27 cellular contexts compared by ENCODE assay signal in genomic region chr1:11301593-11301992, GRCh38. TPM values are rescaled to one million over a fixed set of nuclear protein-coding genes. Genes with fewer than 3 reads are reported as not detected.
DNase-seq lines count a peak whose midpoint lies in the region; ATAC-seq, FAIRE-seq and TF ChIP-seq lines count a peak whose summit lies in the region.
"Had no signal": no experiment of that assay in that cellular context is flagged by ENCODE, and none has a peak within 500 bp of the region (broad histone marks: within the 10 kb centered on the region; RNA-seq: fewer than 3 reads in every experiment).

No MANE protein-coding gene starts in this region.

- H3K4me3 Mint-ChIP-seq in CD8-positive, alpha-beta T cell = no peak overlapping the region
- H3K4me3 Mint-ChIP-seq: activated CD8-positive, alpha-beta T cell treated with anti-CD3 and anti-CD28 coated beads, Interleukin-2, amount 10 ng/mL, durations not matched to agents 7 days and 5 days; GM23338; immature natural killer cell; mesothelial cell of epicardium; natural killer cell; T-cell had no signal

- no peaks in the 10 kb centered on the region for H3K27me3 Mint-ChIP-seq in CD8-positive, alpha-beta T cell (ENCODE audit: low read depth)
- H3K27me3 Mint-ChIP-seq: T-cell had no signal

- no peak for ATAC-seq in heart right ventricle
- ATAC-seq in CD8-positive, alpha-beta T cell = no peak
- ATAC-seq: activated CD8-positive, alpha-beta T cell treated with anti-CD3 and anti-CD28 coated beads, Interleukin-2, amount 10 ng/mL, durations not matched to agents 7 days and 5 days; GM23338; natural killer cell; T-cell; upper lobe of right lung had no signal

- TF ChIP-seq CTCF in kidney (IDR thresholded peaks at IDR 0.05; ENCODE audit: borderline replicate concordance, extremely low read depth, insufficient read depth) = no peak
- no peak for TF ChIP-seq CTCF in heart right ventricle (IDR thresholded peaks at IDR 0.05)
- TF ChIP-seq CTCF in CD8-positive, alpha-beta T cell (IDR thresholded peaks at IDR 0.05) = no peak

- H3K27ac ChIP-seq in kidney (ENCODE audit: low read depth in 2 of 2, low read length in 2 of 2) (no peak overlapping the region), heart right ventricle (no peak overlapping the region)
- H3K27ac ChIP-seq in CD8-positive, alpha-beta T cell (ENCODE audit: low read depth, low read length) = no peak overlapping the region
- H3K27ac ChIP-seq: left ventricle myocardium inferior, upper lobe of right lung had no signal

- DNase-seq in NCI-H2171 treated with DMSO at 0.1 percent for 48 hours (lab: John Stamatoyannopoulos, UW) (peak; percentile 24), NCI-H2171 (lab: John Stamatoyannopoulos, UW) (no peak), SK-N-DZ (ENCODE audit: low spot score) (peak; percentile 51), hippocampal formation (lab: John Stamatoyannopoulos, UW) (peak; percentile 65 to 78), posterior cingulate gyrus (peak; percentile 41 to 96 (median 73)), kidney (no peak), heart right ventricle (no peak)
- DNase-seq in CD8-positive, alpha-beta T cell = no peak
- DNase-seq: 8988T; activated CD4-positive, CD25-positive, alpha-beta regulatory T cell treated with anti-CD3 and anti-CD28 coated beads, Interleukin-2, amount 50 U/mL, for 72 hours; activated CD8-positive, alpha-beta T cell treated with anti-CD3 and anti-CD28 coated beads, Interleukin-2, amount 10 ng/mL, durations not matched to agents 7 days and 5 days; activated gamma-delta T cell; activated T-cell treated with anti-CD3 and anti-CD28 coated beads for 4 hours; GDM1; immature natural killer cell; left ventricle myocardium inferior; MG63; natural killer cell; SHP77 treated with DMSO at 0.1 percent for 48 hours; stimulated activated CD8-positive, alpha-beta memory T cell treated with anti-CD3 and anti-CD28 coated beads, Interleukin-4, amount 100 ng/mL, for 48 hours; T-cell; upper lobe of right lung had no signal

- 45 to 59% methylated on average over 10 of the region's 10 CpGs for WGBS in heart right ventricle, 2 donors

- H3K9me3 Mint-ChIP-seq in CD8-positive, alpha-beta T cell = no peaks in the 10 kb centered on the region
- H3K9me3 Mint-ChIP-seq: immature natural killer cell, mesothelial cell of epicardium, natural killer cell, T-cell had no signal

- no peaks in the 10 kb centered on the region for H3K36me3 ChIP-seq in kidney (ENCODE audit: control insufficient read depth in 1 of 2, insufficient read depth in 2 of 2, low read length in 2 of 2)
- peaks cover 0 to under 1% (median 0%) of the 10 kb centered on the region in 9 donors for H3K36me3 ChIP-seq in heart right ventricle
- H3K36me3 ChIP-seq in CD8-positive, alpha-beta T cell (ENCODE audit: insufficient read depth, low read length) = no peaks in the 10 kb centered on the region
- H3K36me3 ChIP-seq: left ventricle myocardium inferior, MG63, upper lobe of right lung had no signal

- no peaks in the 10 kb centered on the region for H3K4me1 ChIP-seq in kidney (ENCODE audit: control insufficient read depth in 1 of 2, insufficient read depth in 1 of 2, low read depth in 1 of 2, low read length in 2 of 2)
- peaks cover 0 to 13% (median 0%) of the 10 kb centered on the region in 9 donors for H3K4me1 ChIP-seq in heart right ventricle
- no peaks in the 10 kb centered on the region for H3K4me1 ChIP-seq in CD8-positive, alpha-beta T cell (ENCODE audit: insufficient read depth, low read length)
- H3K4me1 ChIP-seq: left ventricle myocardium inferior had no signal

- peaks cover 4% of the 10 kb centered on the region for H3K36me3 Mint-ChIP-seq in CD8-positive, alpha-beta T cell
- H3K36me3 Mint-ChIP-seq: immature natural killer cell, mesothelial cell of epicardium, natural killer cell, T-cell had no signal

- H3K27me3 ChIP-seq in heart right ventricle = no peaks in the 10 kb centered on the region
- no peaks in the 10 kb centered on the region for H3K27me3 ChIP-seq in CD8-positive, alpha-beta T cell (ENCODE audit: insufficient read depth, low read length)
- H3K27me3 ChIP-seq: MG63, upper lobe of right lung had no signal

- no peaks in the 10 kb centered on the region for H3K9me3 ChIP-seq in kidney (ENCODE audit: control insufficient read depth in 1 of 2, low read length in 2 of 2)
- no peaks in the 10 kb centered on the region for H3K9me3 ChIP-seq in heart right ventricle
- H3K9me3 ChIP-seq in CD8-positive, alpha-beta T cell (ENCODE audit: low read length) = no peaks in the 10 kb centered on the region
- H3K9me3 ChIP-seq: left ventricle myocardium inferior, MG63, upper lobe of right lung had no signal

- CTCF ChIA-PET in CD8-positive, alpha-beta T cell (lab: Charles Lee) = interaction anchor here (1.9 kb wide), 1 partner anchor 19 kb away, joined by 4 read pairs; no protein-coding TSS in a partner anchor

- H3K27ac Mint-ChIP-seq in CD8-positive, alpha-beta T cell = no peak overlapping the region
- H3K27ac Mint-ChIP-seq: activated CD8-positive, alpha-beta T cell treated with anti-CD3 and anti-CD28 coated beads, Interleukin-2, amount 10 ng/mL, durations not matched to agents 7 days and 5 days; GM23338; immature natural killer cell; mesothelial cell of epicardium; natural killer cell; progenitor cell of endocrine pancreas; T-cell had no signal

- intact Hi-C loops in posterior cingulate gyrus (cut with DNase I) (no loop called here), kidney (cut with DNase I) (no loop called here), heart right ventricle (cut with DNase I) (no loop called here)
- intact Hi-C loops in CD8-positive, alpha-beta T cell (cut with DNase I, micrococcal nuclease) = no loop called here

- no peak for FAIRE-seq in kidney (lab: Jason Lieb, UNC)
- FAIRE-seq: GM18507, TTC549 had no signal

- no peak overlapping the region for H3K9ac ChIP-seq in kidney (ENCODE audit: low read length in 2 of 2)

- no peaks in the 10 kb centered on the region for H3K4me1 Mint-ChIP-seq in CD8-positive, alpha-beta T cell (ENCODE audit: low read depth)
- H3K4me1 Mint-ChIP-seq: immature natural killer cell, mesothelial cell of epicardium, natural killer cell had no signal

- H3K4me3 ChIP-seq in kidney (ENCODE audit: low read length in 2 of 2) = no peak overlapping the region
- H3K4me3 ChIP-seq in heart right ventricle = no peak overlapping the region
- no peak overlapping the region for H3K4me3 ChIP-seq in CD8-positive, alpha-beta T cell (ENCODE audit: low read depth, low read length)
- H3K4me3 ChIP-seq: GM23338, left ventricle myocardium inferior, MG63, upper lobe of right lung had no signal

- POLR2A ChIA-PET in CD8-positive, alpha-beta T cell (lab: Charles Lee) = no interaction called here

RNA-seq across cellular contexts. Expression of gene UBIAD1, which starts 28.6 kb away (rescaled TPM):
- polyA plus RNA-seq in SK-N-DZ (2014; cell fraction: cytosol; rRNA removed) = 8.5 and 13.4 TPM in 2 replicates
- polyA plus RNA-seq in SK-N-DZ (2014; cell fraction: nucleus; rRNA removed) = 4.9 and 10.9 TPM in 2 replicates
- total RNA-seq in kidney = 14.0 TPM
- 5.6 TPM for polyA plus RNA-seq in kidney (ENCODE audit: insufficient read depth, low read depth, low replicate concordance)
- total RNA-seq in heart right ventricle = 10 to 100 TPM in 9 of 10 donors, 1 to 10 TPM in 1; 10.0 to 17.4 (median 11.9) TPM
- 10 to 100 TPM in 1 of 2 donors, 1 to 10 TPM in 1; 4.9 to 10.1 TPM for polyA plus RNA-seq in heart right ventricle
- 10 to 100 TPM; 15.9 to 18.2 TPM for total RNA-seq in CD8-positive, alpha-beta T cell

RNA-seq across cellular contexts. Expression of gene MTOR, which starts 39.2 kb away (rescaled TPM):
- 22.6 and 24.8 TPM in 2 replicates for polyA plus RNA-seq in SK-N-DZ (2014; cell fraction: cytosol; rRNA removed)
- polyA plus RNA-seq in SK-N-DZ (2014; cell fraction: nucleus; rRNA removed) = 51.4 and 73.7 TPM in 2 replicates
- total RNA-seq in kidney (36.8 TPM), heart right ventricle (10 to 100 TPM; 28.3 to 42.7 (median 36.5) TPM)
- polyA plus RNA-seq in kidney (ENCODE audit: insufficient read depth, low read depth, low replicate concordance) (16.0 TPM), heart right ventricle (10 to 100 TPM; 18.7 to 23.2 TPM)
- total RNA-seq in CD8-positive, alpha-beta T cell = 10 to 100 TPM; 24.7 to 25.1 TPM

Comparison
In these comparisons a context has a peak if more than half of its experiments do, and no peak if none do; other contexts are left out.
1. DNase-seq: peak in NCI-H2171 treated with DMSO at 0.1 percent for 48 hours (single experiment), SK-N-DZ (single experiment), hippocampal formation (2 of 2) and posterior cingulate gyrus (10 of 10); none in NCI-H2171 (single experiment), kidney (single experiment), heart right ventricle (0 of 2) and CD8-positive, alpha-beta T cell (0 of 7).